Comparison of ENCODE assay signal across 1 cellular context in the genomic region with DNA sequence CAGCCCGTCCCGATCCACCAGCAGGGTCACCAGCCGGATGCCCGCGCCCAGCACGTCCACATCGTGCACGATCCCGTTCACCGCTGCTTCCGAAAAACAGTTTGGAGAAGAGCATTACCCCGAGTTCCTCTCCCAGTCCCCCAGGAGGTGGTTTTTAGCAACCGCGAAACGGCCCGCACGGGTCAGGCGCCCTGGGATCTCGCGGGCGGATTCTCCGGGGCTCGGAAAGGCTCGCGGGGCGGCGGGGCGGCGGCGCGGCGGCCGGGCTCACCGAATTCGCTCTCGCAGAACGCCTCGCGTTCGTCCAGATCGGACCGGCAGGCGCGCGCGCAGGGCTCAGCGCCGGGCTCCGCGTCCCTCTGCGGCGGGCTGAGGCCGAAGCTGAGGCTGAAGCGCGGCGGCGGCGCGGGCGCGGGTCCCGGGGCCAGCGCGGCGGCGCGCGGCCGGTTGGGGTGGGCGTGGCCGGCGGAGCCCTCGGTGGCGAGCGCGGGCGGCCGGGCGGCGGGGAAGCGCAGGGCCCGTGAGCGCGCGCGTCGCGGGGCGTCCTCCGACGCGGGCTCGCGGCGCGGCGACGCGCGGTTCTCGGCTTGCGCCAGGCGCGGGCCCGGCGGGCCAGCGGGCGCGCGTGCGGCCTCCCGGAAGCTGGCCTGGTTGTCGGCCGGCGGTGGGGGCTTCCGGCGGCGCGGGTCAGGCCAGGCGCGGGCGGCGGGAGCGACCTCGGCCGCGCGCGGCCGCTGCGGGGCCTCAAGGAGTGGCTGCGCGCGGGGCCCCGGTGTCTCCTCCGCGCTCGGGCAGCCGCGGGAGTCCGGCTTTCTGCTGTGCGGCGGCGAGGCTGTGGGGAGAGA.
TF ChIP-seq lines count a peak whose summit lies in the region.

No MANE protein-coding gene starts in this region.

TF ChIP-seq in K562, 482 proteins besides CTCF, POLR2A, EP300 and RAD21 (continued from another document and continues in another):
- no peak for TF ChIP-seq ZNF318 (IDR thresholded peaks at IDR 0.05; ENCODE audit: borderline replicate concordance in 1 of 2, low read depth in 1 of 2)
- no peak for TF ChIP-seq HDAC2 (IDR thresholded peaks at IDR 0.05)
- peak; percentile 45 for TF ChIP-seq PHF20 (IDR thresholded peaks at IDR 0.05; ENCODE audit: partially characterized antibody)
- TF ChIP-seq ZEB2 (IDR thresholded peaks at IDR 0.05) = no peak
- TF ChIP-seq, protein P1, sequence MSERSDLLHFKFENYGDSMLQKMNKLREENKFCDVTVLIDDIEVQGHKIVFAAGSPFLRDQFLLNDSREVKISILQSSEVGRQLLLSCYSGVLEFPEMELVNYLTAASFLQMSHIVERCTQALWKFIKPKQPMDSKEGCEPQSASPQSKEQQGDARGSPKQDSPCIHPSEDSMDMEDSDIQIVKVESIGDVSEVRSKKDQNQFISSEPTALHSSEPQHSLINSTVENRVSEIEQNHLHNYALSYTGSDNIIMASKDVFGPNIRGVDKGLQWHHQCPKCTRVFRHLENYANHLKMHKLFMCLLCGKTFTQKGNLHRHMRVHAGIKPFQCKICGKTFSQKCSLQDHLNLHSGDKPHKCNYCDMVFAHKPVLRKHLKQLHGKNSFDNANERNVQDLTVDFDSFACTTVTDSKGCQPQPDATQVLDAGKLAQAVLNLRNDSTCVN (CRISPR knock-in tag; IDR thresholded peaks at IDR 0.05) = no peak
- TF ChIP-seq FUS (optimal IDR thresholded peaks at IDR 0.05; ENCODE audit: low read depth, low read length) = no peak
- TF ChIP-seq, protein P2, sequence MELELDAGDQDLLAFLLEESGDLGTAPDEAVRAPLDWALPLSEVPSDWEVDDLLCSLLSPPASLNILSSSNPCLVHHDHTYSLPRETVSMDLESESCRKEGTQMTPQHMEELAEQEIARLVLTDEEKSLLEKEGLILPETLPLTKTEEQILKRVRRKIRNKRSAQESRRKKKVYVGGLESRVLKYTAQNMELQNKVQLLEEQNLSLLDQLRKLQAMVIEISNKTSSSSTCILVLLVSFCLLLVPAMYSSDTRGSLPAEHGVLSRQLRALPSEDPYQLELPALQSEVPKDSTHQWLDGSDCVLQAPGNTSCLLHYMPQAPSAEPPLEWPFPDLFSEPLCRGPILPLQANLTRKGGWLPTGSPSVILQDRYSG (tag; conservative IDR thresholded peaks at IDR 0.05; ENCODE audit: low read depth) = no peak
- TF ChIP-seq, protein P3, sequence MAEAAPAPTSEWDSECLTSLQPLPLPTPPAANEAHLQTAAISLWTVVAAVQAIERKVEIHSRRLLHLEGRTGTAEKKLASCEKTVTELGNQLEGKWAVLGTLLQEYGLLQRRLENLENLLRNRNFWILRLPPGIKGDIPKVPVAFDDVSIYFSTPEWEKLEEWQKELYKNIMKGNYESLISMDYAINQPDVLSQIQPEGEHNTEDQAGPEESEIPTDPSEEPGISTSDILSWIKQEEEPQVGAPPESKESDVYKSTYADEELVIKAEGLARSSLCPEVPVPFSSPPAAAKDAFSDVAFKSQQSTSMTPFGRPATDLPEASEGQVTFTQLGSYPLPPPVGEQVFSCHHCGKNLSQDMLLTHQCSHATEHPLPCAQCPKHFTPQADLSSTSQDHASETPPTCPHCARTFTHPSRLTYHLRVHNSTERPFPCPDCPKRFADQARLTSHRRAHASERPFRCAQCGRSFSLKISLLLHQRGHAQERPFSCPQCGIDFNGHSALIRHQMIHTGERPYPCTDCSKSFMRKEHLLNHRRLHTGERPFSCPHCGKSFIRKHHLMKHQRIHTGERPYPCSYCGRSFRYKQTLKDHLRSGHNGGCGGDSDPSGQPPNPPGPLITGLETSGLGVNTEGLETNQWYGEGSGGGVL (CRISPR knock-in tag; IDR thresholded peaks at IDR 0.05) = no peak
- no peak for TF ChIP-seq FOXJ3 (CRISPR knock-in tag; IDR thresholded peaks at IDR 0.05)
- TF ChIP-seq PHF8 (IDR thresholded peaks at IDR 0.05; ENCODE audit: borderline replicate concordance, low read length) = peak; percentile 89
- no peak for TF ChIP-seq TEAD1 (CRISPR knock-in tag; IDR thresholded peaks at IDR 0.05)
- TF ChIP-seq, protein P4, sequence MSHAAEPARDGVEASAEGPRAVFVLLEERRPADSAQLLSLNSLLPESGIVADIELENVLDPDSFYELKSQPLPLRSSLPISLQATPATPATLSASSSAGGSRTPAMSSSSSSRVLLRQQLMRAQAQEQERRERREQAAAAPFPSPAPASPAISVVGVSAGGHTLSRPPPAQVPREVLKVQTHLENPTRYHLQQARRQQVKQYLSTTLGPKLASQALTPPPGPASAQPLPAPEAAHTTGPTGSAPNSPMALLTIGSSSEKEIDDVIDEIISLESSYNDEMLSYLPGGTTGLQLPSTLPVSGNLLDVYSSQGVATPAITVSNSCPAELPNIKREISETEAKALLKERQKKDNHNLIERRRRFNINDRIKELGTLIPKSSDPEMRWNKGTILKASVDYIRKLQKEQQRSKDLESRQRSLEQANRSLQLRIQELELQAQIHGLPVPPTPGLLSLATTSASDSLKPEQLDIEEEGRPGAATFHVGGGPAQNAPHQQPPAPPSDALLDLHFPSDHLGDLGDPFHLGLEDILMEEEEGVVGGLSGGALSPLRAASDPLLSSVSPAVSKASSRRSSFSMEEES (CRISPR knock-in tag; IDR thresholded peaks at IDR 0.05) = no peak
- TF ChIP-seq NCOA6 (IDR thresholded peaks at IDR 0.05) = peak; percentile 84
- TF ChIP-seq CSDE1 (IDR thresholded peaks at IDR 0.05) = no peak
- no peak for TF ChIP-seq GATAD2A (IDR thresholded peaks at IDR 0.05)
- TF ChIP-seq SPI1 (IDR thresholded peaks at IDR 0.05; ENCODE audit: borderline replicate concordance, low read depth, low read length) = no peak
- no peak for TF ChIP-seq CGGBP1 (CRISPR knock-in tag; IDR thresholded peaks at IDR 0.05)
- TF ChIP-seq, protein P5, sequence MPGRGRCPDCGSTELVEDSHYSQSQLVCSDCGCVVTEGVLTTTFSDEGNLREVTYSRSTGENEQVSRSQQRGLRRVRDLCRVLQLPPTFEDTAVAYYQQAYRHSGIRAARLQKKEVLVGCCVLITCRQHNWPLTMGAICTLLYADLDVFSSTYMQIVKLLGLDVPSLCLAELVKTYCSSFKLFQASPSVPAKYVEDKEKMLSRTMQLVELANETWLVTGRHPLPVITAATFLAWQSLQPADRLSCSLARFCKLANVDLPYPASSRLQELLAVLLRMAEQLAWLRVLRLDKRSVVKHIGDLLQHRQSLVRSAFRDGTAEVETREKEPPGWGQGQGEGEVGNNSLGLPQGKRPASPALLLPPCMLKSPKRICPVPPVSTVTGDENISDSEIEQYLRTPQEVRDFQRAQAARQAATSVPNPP (IDR thresholded peaks at IDR 0.05; ENCODE audit: borderline replicate concordance, insufficient read depth, insufficient read length) = no peak
- no peak for TF ChIP-seq ZBED1 (IDR thresholded peaks at IDR 0.05)
- no peak for TF ChIP-seq FOXM1 (IDR thresholded peaks at IDR 0.05; ENCODE audit: low read depth)
- no peak for TF ChIP-seq FOXM1 (CRISPR knock-in tag; IDR thresholded peaks at IDR 0.05; ENCODE audit: low read depth)
- no peak for TF ChIP-seq MCM5 (IDR thresholded peaks at IDR 0.05; ENCODE audit: low read depth)
- no peak for TF ChIP-seq ASH1L (IDR thresholded peaks at IDR 0.05; ENCODE audit: borderline replicate concordance, low read depth, partially characterized antibody)
- no peak for TF ChIP-seq POLR2AphosphoS2 (IDR thresholded peaks at IDR 0.05; ENCODE audit: low read length)
- TF ChIP-seq RBM14 (IDR thresholded peaks at IDR 0.05; ENCODE audit: borderline replicate concordance, insufficient read depth, low read depth, low read length) = no peak
- TF ChIP-seq ZNF165 (CRISPR knock-in tag; IDR thresholded peaks at IDR 0.05; ENCODE audit: borderline replicate concordance) = no peak
- no peak for TF ChIP-seq CC2D1A (IDR thresholded peaks at IDR 0.05)
- 0 out of 2 replicates have a peak, but pooled peaks have one; percentile 0 for TF ChIP-seq ARID4B (CRISPR knock-in tag; IDR thresholded peaks at IDR 0.05)
- TF ChIP-seq ZNF133 (CRISPR knock-in tag; IDR thresholded peaks at IDR 0.05) = no peak
- no peak for TF ChIP-seq CBX1 (IDR thresholded peaks at IDR 0.05; ENCODE audit: low read depth)
- TF ChIP-seq TARDBP (IDR thresholded peaks at IDR 0.05) = no peak; the same call in 1 of the 2 replicates
- no peak for TF ChIP-seq KLF16 (IDR thresholded peaks at IDR 0.05)
- no peak for TF ChIP-seq ZNF77 (CRISPR knock-in tag; IDR thresholded peaks at IDR 0.05)
- no peak for TF ChIP-seq MLX (CRISPR knock-in tag; conservative IDR thresholded peaks at IDR 0.05)
- TF ChIP-seq MEF2A (IDR thresholded peaks at IDR 0.05; ENCODE audit: control insufficient read depth, low read depth, low read length) = no peak
- TF ChIP-seq ZNF830 (CRISPR knock-in tag; IDR thresholded peaks at IDR 0.05) = no peak
